Comparison of ENCODE assay signal across 33 cellular contexts in the genomic region with DNA sequence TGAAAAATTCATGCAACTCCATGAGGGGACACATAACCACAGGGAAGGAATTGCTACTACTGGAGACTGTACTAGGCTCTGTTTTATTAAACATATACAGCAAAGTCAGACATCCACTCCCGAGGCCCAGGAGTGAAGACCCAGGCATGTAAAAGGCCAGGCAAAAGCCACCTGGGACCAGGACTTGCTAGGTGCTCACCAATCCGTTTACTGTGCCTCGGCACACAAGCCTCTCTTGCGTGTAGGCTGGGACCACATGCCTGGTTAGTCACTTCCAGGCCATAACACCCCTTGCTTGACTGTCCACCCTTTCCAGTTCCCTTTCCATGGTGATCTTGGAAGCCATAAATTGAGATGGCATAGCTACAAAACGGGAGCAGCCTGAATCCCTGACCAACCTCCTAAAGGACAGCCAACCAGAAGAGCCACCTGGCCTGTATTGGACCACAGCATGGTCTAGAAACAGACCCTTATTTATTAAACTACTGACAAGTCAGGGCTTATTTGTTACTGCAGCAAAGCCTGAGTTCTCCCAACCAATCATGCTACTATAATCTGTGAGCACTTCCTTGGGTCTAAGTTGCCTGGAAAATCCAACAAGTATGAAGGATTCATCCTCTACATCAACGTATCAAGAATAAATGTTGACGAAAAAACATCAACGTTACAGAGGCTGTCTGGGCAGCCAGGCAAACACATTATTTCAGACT. TPM values are rescaled to one million over a fixed set of nuclear protein-coding genes. Genes with fewer than 3 reads are reported as not detected.
"Had no signal": no experiment of that assay in that cellular context is flagged by ENCODE, and none has a peak within 500 bp of the region (broad histone marks: within the 10 kb centered on the region; RNA-seq: fewer than 3 reads in every experiment).

No MANE protein-coding gene starts in this region.

- H3K4me1 ChIP-seq: body of pancreas, breast epithelium, Peyer's patch had no signal

- H3K27ac ChIP-seq: adrenal gland, body of pancreas, breast epithelium, Peyer's patch, WERI-Rb-1 had no signal

- H3K4me3 Mint-ChIP-seq: activated CD4-positive, alpha-beta memory T cell treated with anti-CD3 and anti-CD28 coated beads, Interleukin-2, amount 10 ng/mL, durations not matched to agents 7 days and 5 days; activated CD8-positive, alpha-beta memory T cell treated with anti-CD3 and anti-CD28 coated beads, Interleukin-2, amount 10 ng/mL, durations not matched to agents 7 days and 5 days; activated naive CD4-positive, alpha-beta T cell treated with anti-CD3 and anti-CD28 coated beads for 36 hours; activated T-cell treated with anti-CD3 and anti-CD28 coated beads, Interleukin-2, amount 50 U/mL, for 24 hours had no signal

- H3K27ac Mint-ChIP-seq: activated CD4-positive, alpha-beta memory T cell treated with anti-CD3 and anti-CD28 coated beads, Interleukin-2, amount 10 ng/mL, durations not matched to agents 7 days and 5 days; activated CD8-positive, alpha-beta memory T cell treated with anti-CD3 and anti-CD28 coated beads, Interleukin-2, amount 10 ng/mL, durations not matched to agents 7 days and 5 days; activated naive CD4-positive, alpha-beta T cell treated with anti-CD3 and anti-CD28 coated beads for 36 hours; activated T-cell treated with anti-CD3 and anti-CD28 coated beads, Interleukin-2, amount 50 U/mL, for 24 hours had no signal

- H3K9me3 ChIP-seq: adrenal gland, body of pancreas, breast epithelium, Peyer's patch had no signal

- DNase-seq: activated CD4-positive, alpha-beta memory T cell treated with anti-CD3 and anti-CD28 coated beads, Interleukin-2, amount 10 ng/mL, durations not matched to agents 7 days and 5 days; activated CD4-positive, alpha-beta T cell treated with anti-CD3 and anti-CD28 coated beads for 1 hour; activated CD4-positive, alpha-beta T cell treated with anti-CD3 and anti-CD28 coated beads for 48 hours; activated CD4-positive, CD25-positive, alpha-beta regulatory T cell; activated CD8-positive, alpha-beta memory T cell treated with anti-CD3 and anti-CD28 coated beads for 24 hours; activated CD8-positive, alpha-beta memory T cell treated with anti-CD3 and anti-CD28 coated beads, Interleukin-2, amount 10 ng/mL, durations not matched to agents 7 days and 5 days; activated gamma-delta T cell treated with Interleukin-2 at 50 U/mL for 16 hours; activated naive CD4-positive, alpha-beta T cell treated with anti-CD3 and anti-CD28 coated beads for 36 hours; activated T-cell treated with anti-CD3 and anti-CD28 coated beads, Interleukin-2, amount 50 U/mL, for 24 hours; body of pancreas; caudate nucleus; cerebellar nuclear complex; Karpas-422; NCI-H1105; NCI-H1417 treated with DMSO at 0.1 percent for 48 hours; NCI-H187 treated with DMSO at 0.1 percent for 48 hours; NCI-H2081 treated with DMSO at 0.1 percent for 48 hours; NCI-H226; NCI-H446 treated with DMSO at 0.1 percent for 48 hours; NCI-H524; Peyer's patch; RPMI8226; SW 1271; T-helper 1 cell; T-helper 2 cell; T-helper 9 cell; WERI-Rb-1 had no signal

- ATAC-seq: activated CD8-positive, alpha-beta memory T cell treated with anti-CD3 and anti-CD28 coated beads, Interleukin-2, amount 10 ng/mL, durations not matched to agents 7 days and 5 days; activated naive CD4-positive, alpha-beta T cell treated with anti-CD3 and anti-CD28 coated beads, Interleukin-2, amount 50 U/mL, for 72 hours; body of pancreas; Right ventricle myocardium inferior had no signal

- H3K4me3 ChIP-seq: adrenal gland, body of pancreas, breast epithelium, Peyer's patch had no signal

- H3K9me3 Mint-ChIP-seq: activated CD4-positive, alpha-beta memory T cell treated with anti-CD3 and anti-CD28 coated beads, Interleukin-2, amount 10 ng/mL, durations not matched to agents 7 days and 5 days; activated naive CD4-positive, alpha-beta T cell treated with anti-CD3 and anti-CD28 coated beads for 36 hours; activated naive CD4-positive, alpha-beta T cell treated with anti-CD3 and anti-CD28 coated beads, Interleukin-2, amount 50 U/mL, for 72 hours; activated T-cell treated with anti-CD3 and anti-CD28 coated beads, Interleukin-2, amount 50 U/mL, for 24 hours had no signal

- H3K27me3 ChIP-seq: adrenal gland, body of pancreas, breast epithelium, Peyer's patch had no signal

- H3K27me3 Mint-ChIP-seq: activated CD4-positive, alpha-beta memory T cell treated with anti-CD3 and anti-CD28 coated beads, Interleukin-2, amount 10 ng/mL, durations not matched to agents 7 days and 5 days; activated CD8-positive, alpha-beta memory T cell treated with anti-CD3 and anti-CD28 coated beads, Interleukin-2, amount 10 ng/mL, durations not matched to agents 7 days and 5 days; activated T-cell treated with anti-CD3 and anti-CD28 coated beads, Interleukin-2, amount 50 U/mL, for 24 hours had no signal

- H3K4me1 Mint-ChIP-seq: activated CD4-positive, alpha-beta memory T cell treated with anti-CD3 and anti-CD28 coated beads, Interleukin-2, amount 10 ng/mL, durations not matched to agents 7 days and 5 days had no signal

RNA-seq across cellular contexts. Expression of gene MRAP, which starts 54.5 kb away (rescaled TPM):
- total RNA-seq: activated CD4-positive, alpha-beta memory T cell treated with anti-CD3 and anti-CD28 coated beads, Interleukin-2, amount 10 ng/mL, durations not matched to agents 7 days and 5 days; activated CD8-positive, alpha-beta memory T cell treated with anti-CD3 and anti-CD28 coated beads, Interleukin-2, amount 10 ng/mL, durations not matched to agents 7 days and 5 days; activated naive CD4-positive, alpha-beta T cell treated with anti-CD3 and anti-CD28 coated beads for 36 hours; activated naive CD4-positive, alpha-beta T cell treated with anti-CD3 and anti-CD28 coated beads, Interleukin-2, amount 50 U/mL, for 72 hours; astrocyte; MCF 10A; Peyer's patch had no signal

RNA-seq across cellular contexts. Expression of gene EVA1C, which starts 59.3 kb away (rescaled TPM):
- total RNA-seq: astrocyte had no signal
